2 cellular contexts compared by ENCODE assay signal in genomic region chr14:51597511-51597920, GRCh38.
A peak's percentile ranks its signal among the peaks of the same experiment; 100 is the strongest.
TF ChIP-seq lines count a peak whose summit lies in the region.

No MANE protein-coding gene starts in this region.

TF ChIP-seq in GM23338, 12 proteins besides CTCF, POLR2A, EP300 and RAD21 (continued from another document):
- TF ChIP-seq REST (IDR thresholded peaks at IDR 0.05; ENCODE audit: unreplicated experiment): no peak
TF ChIP-seq in GM23338: peak in this region for 0.

TF ChIP-seq in SK-N-SH, 30 proteins besides CTCF, POLR2A, EP300 and RAD21 (continued from another document):
- TF ChIP-seq FOSL2 (IDR thresholded peaks at IDR 0.05; ENCODE audit: borderline replicate concordance, low read depth): peak; percentile 70; the same call in 1 of the 2 replicates
- no peak for TF ChIP-seq RFX5 (IDR thresholded peaks at IDR 0.05; ENCODE audit: low read length)
- no peak for TF ChIP-seq ZBTB33 (IDR thresholded peaks at IDR 0.05; ENCODE audit: borderline replicate concordance, low read depth)
- TF ChIP-seq REST (IDR thresholded peaks at IDR 0.05; ENCODE audit: low read depth, low read length): no peak
- no peak for TF ChIP-seq USF1 (IDR thresholded peaks at IDR 0.05; ENCODE audit: borderline replicate concordance, low read depth)
- no peak; the same call in 1 of the 2 replicates for TF ChIP-seq NFIC (IDR thresholded peaks at IDR 0.05; ENCODE audit: borderline replicate concordance)
- TF ChIP-seq SMC3 (IDR thresholded peaks at IDR 0.05; ENCODE audit: low read depth, low read length): no peak
- no peak for TF ChIP-seq IRF3 (IDR thresholded peaks at IDR 0.05; ENCODE audit: low read depth, low read length)
- TF ChIP-seq CHD2 (IDR thresholded peaks at IDR 0.05; ENCODE audit: low read length, partially characterized antibody): no peak
- peak; percentile 59; the same call in 1 of the 2 replicates for TF ChIP-seq TEAD4 (IDR thresholded peaks at IDR 0.05; ENCODE audit: borderline replicate concordance, insufficient read depth)
- TF ChIP-seq ELF1 (IDR thresholded peaks at IDR 0.05): no peak
- TF ChIP-seq MEF2A (IDR thresholded peaks at IDR 0.05; ENCODE audit: borderline replicate concordance, low read depth): peak; percentile 91
- TF ChIP-seq YY1 (IDR thresholded peaks at IDR 0.05; ENCODE audit: low read depth): no peak
- peak; percentile 38; the same call in 1 of the 2 replicates for TF ChIP-seq POLR2AphosphoS5 (IDR thresholded peaks at IDR 0.05; ENCODE audit: low read depth, low read length)
- peak; percentile 79 for TF ChIP-seq TCF12 (IDR thresholded peaks at IDR 0.05)
- 0 out of 2 replicates have a peak, but pooled peaks have one; percentile 34 for TF ChIP-seq FOXM1 (IDR thresholded peaks at IDR 0.05; ENCODE audit: low read depth)
- TF ChIP-seq MAX (IDR thresholded peaks at IDR 0.05; ENCODE audit: low read depth): peak; percentile 40; the same call in 1 of the 2 replicates
- TF ChIP-seq GABPA (IDR thresholded peaks at IDR 0.05; ENCODE audit: low read depth): no peak
- TF ChIP-seq NRF1 (IDR thresholded peaks at IDR 0.05; ENCODE audit: low read depth, low read length): no peak
- no peak for TF ChIP-seq RXRA (IDR thresholded peaks at IDR 0.05; ENCODE audit: borderline replicate concordance, low read depth)
- TF ChIP-seq USF2 (IDR thresholded peaks at IDR 0.05; ENCODE audit: borderline replicate concordance, low read depth, low read length): no peak
- no peak for TF ChIP-seq GATA2 (CRISPR knock-in tag; IDR thresholded peaks at IDR 0.05)
- peak; percentile 47 for TF ChIP-seq JUND (IDR thresholded peaks at IDR 0.05)
- no peak for TF ChIP-seq SIN3A (IDR thresholded peaks at IDR 0.05; ENCODE audit: borderline replicate concordance, low read depth, low read length)
- no peak for TF ChIP-seq MXI1 (IDR thresholded peaks at IDR 0.05; ENCODE audit: low read depth, low read length)
